25 cellular contexts compared by ENCODE assay signal in genomic region chr1:199868777-199869176, GRCh38.
"Had no signal": no experiment of that assay in that cellular context is flagged by ENCODE, and none has a peak within 500 bp of the region (broad histone marks: within the 10 kb centered on the region; RNA-seq: fewer than 3 reads in every experiment).

No MANE protein-coding gene starts in this region.

- H3K9me3 ChIP-seq: ovary, psoas muscle, right lobe of liver, sigmoid colon, stomach, thoracic aorta, thyroid gland, tibial nerve, upper lobe of left lung, uterus had no signal

- H3K4me1 ChIP-seq: parathyroid adenoma, psoas muscle, sigmoid colon, stomach, thyroid gland, tibial nerve, uterus had no signal

- H3K27ac ChIP-seq: neural progenitor cell, ovary, parathyroid adenoma, psoas muscle, right lobe of liver, sigmoid colon, stomach, thoracic aorta, thyroid gland, tibial nerve, upper lobe of left lung, uterus had no signal

- H3K4me3 ChIP-seq: neural progenitor cell, ovary, psoas muscle, right lobe of liver, sigmoid colon, stomach, thoracic aorta, thyroid gland, tibial nerve, upper lobe of left lung, uterus had no signal

- H3K27me3 ChIP-seq: neural progenitor cell, ovary, right lobe of liver, sigmoid colon, thyroid gland, tibial nerve, upper lobe of left lung, uterus had no signal

- ATAC-seq: natural killer cell; psoas muscle; right cardiac atrium; right lobe of liver; stimulated activated effector memory CD8-positive, alpha-beta T cell treated with anti-CD3 and anti-CD28 coated beads, Interleukin-12 subunit alpha, Interleukin-12 subunit beta, amount 100 ng/mL, for 72 hours; stimulated activated naive B cell treated with anti-CD40 and anti-IgM and Interleukin-4, amounts not matched to agents 10 μg/mL and 1 μg/mL and 100 μg/mL, for 72 hours had no signal

- H3K36me3 ChIP-seq: neural progenitor cell, ovary, right lobe of liver, sigmoid colon, stomach, thoracic aorta, thyroid gland, tibial nerve, upper lobe of left lung, uterus had no signal

- DNase-seq: natural killer cell; occipital lobe; ovary; posterior cingulate gyrus; psoas muscle; right cardiac atrium; right lobe of liver; sigmoid colon; small intestine; stimulated activated CD4-positive, alpha-beta T cell treated with anti-CD3 and anti-CD28 coated beads, Interleukin-15, amount 100 ng/mL, for 24 hours; stimulated activated CD4-positive, alpha-beta T cell treated with anti-CD3 and anti-CD28 coated beads, Interleukin-2, amount 100 ng/mL, for 24 hours; stimulated activated CD4-positive, alpha-beta T cell treated with anti-CD3 and anti-CD28 coated beads, Interleukin-2, amount 100 ng/mL, for 48 hours; stimulated activated CD4-positive, alpha-beta T cell treated with anti-CD3 and anti-CD28 coated beads, Interleukin-4, amount 100 ng/mL, for 24 hours; stimulated activated naive B cell treated with anti-CD40 and anti-IgM and Interleukin-4, amounts not matched to agents 10 μg/mL and 1 μg/mL and 100 μg/mL, for 72 hours; stimulated activated naive CD4-positive, alpha-beta T cell treated with Interleukin-2 at 50 U/mL for 16 hours; stomach; thyroid gland; trophoblast cell; upper lobe of left lung; uterus had no signal
